In genomic region chr6:44047801-44048200, GRCh38 we compare ENCODE assay signal across 17 cellular contexts.
DNase-seq lines count a peak whose midpoint lies in the region; ATAC-seq and TF ChIP-seq lines count a peak whose summit lies in the region.
"Had no signal": no experiment of that assay in that cellular context is flagged by ENCODE, and none has a peak within 500 bp of the region (broad histone marks: within the 10 kb centered on the region; RNA-seq: fewer than 3 reads in every experiment).

No MANE protein-coding gene starts in this region.

- no peak overlapping the region for H3K4me3 ChIP-seq in BE2C (ENCODE audit: low read depth, low read length)
- no peak overlapping the region for H3K4me3 ChIP-seq in PC-9
- no peak overlapping the region for H3K4me3 ChIP-seq in lower lobe of right lung
- H3K4me3 ChIP-seq in spleen = no peak overlapping the region
- H3K4me3 ChIP-seq: SJSA1 had no signal

- H3K4me1 ChIP-seq in BE2C (peaks cover 37% of the 10 kb centered on the region), PC-9 (replicated peaks; ENCODE audit: insufficient read depth) (peaks cover 83% of the 10 kb centered on the region), lower lobe of right lung (peaks cover 8% of the 10 kb centered on the region), spleen (peaks cover 0 to 11% (median 6%) of the 10 kb centered on the region in 6 donors)

- intact Hi-C loops in PC-9 (cut with micrococcal nuclease; ENCODE audit: unreplicated experiment) (no loop called here), lower lobe of right lung (cut with DNase I) (no loop called here), spleen (cut with DNase I; ENCODE audit: low total_unique reads) (no loop called here)

- no peak for ATAC-seq in lower lobe of right lung

- H3K79me2 ChIP-seq in PC-9 (ENCODE audit: low read depth) = 0 out of 2 replicates have a peak, but pooled peaks cover 7% of the 10 kb centered on the region

- H3K4me2 ChIP-seq in PC-9 = peak overlapping the region; percentile 27

- H2AFZ ChIP-seq in PC-9 = no peak overlapping the region

- TF ChIP-seq CTCF in BE2C (IDR thresholded peaks at IDR 0.05; ENCODE audit: low read depth, low read length) (no peak), PC-9 (conservative IDR thresholded peaks at IDR 0.05) (no peak), lower lobe of right lung (IDR thresholded peaks at IDR 0.05) (no peak), spleen (IDR thresholded peaks at IDR 0.05 in 8 of 11, conservative IDR thresholded peaks at IDR 0.05 in 3 of 11) (no peak)

- DNase-seq in BE2C (peak; percentile 3), PC-9 (no peak), lower lobe of right lung (peak; percentile 14), spleen (peak; percentile 47), NCI-H524 (lab: John Stamatoyannopoulos, UW) (no peak), NCI-H226 (no peak), SW480 (ENCODE audit: low spot score) (no peak), Ammon's horn (ENCODE audit: low spot score) (no peak)
- DNase-seq: Calu3; CD4-positive, alpha-beta memory T cell; HFFc6; Karpas-422; MM.1S; NCI-H1092 treated with DMSO at 0.1 percent for 48 hours; NCI-H2081 treated with DMSO at 0.1 percent for 48 hours; NCI-H524 treated with DMSO at 0.1 percent for 48 hours had no signal

- BruUV-seq in PC-9 (replicated peaks; lab: Mats Ljungman, UMichigan) = no TSS peak

- TF ChIP-seq POLR2A in spleen (IDR thresholded peaks at IDR 0.05) = no peak

- H3F3A ChIP-seq in PC-9 (ENCODE audit: insufficient read depth, low read depth) = peaks cover 73% of the 10 kb centered on the region

- CTCF ChIA-PET in PC-9 (lab: Charles Lee) = no interaction called here

- 58 to 89% (median 78%) methylated on average over 3 of the region's 3 CpGs for WGBS in spleen, 5 donors

- H3K9me3 ChIP-seq in BE2C (no peaks in the 10 kb centered on the region), PC-9 (ENCODE audit: insufficient read depth, low read depth) (no peaks in the 10 kb centered on the region), lower lobe of right lung (no peaks in the 10 kb centered on the region), spleen (no peaks in the 10 kb centered on the region)
- H3K9me3 ChIP-seq: SJSA1 had no signal

- no peaks in the 10 kb centered on the region for H3K9me2 ChIP-seq in PC-9 (ENCODE audit: insufficient read depth)

- H3K36me3 ChIP-seq in BE2C (no peaks in the 10 kb centered on the region), PC-9 (ENCODE audit: low read depth) (no peaks in the 10 kb centered on the region), lower lobe of right lung (no peaks in the 10 kb centered on the region), spleen (no peaks in the 10 kb centered on the region)
- H3K36me3 ChIP-seq: SJSA1 had no signal

- H3K27ac ChIP-seq in PC-9 (peak overlapping the region; percentile 27; the same call in 1 of the 2 replicates), lower lobe of right lung (no peak overlapping the region), spleen (no peak overlapping the region)
- H3K27ac ChIP-seq: SJSA1 had no signal

- no peaks in the 10 kb centered on the region for H3K27me3 ChIP-seq in BE2C
- no peaks in the 10 kb centered on the region for H3K27me3 ChIP-seq in PC-9 (ENCODE audit: insufficient read depth, low read depth)
- no peaks in the 10 kb centered on the region for H3K27me3 ChIP-seq in lower lobe of right lung (ENCODE audit: low read depth)
- H3K27me3 ChIP-seq in spleen (replicated peaks in 1 of 7) = no peaks in the 10 kb centered on the region
- H3K27me3 ChIP-seq: SJSA1 had no signal

- POLR2A ChIA-PET in PC-9 (lab: Charles Lee; ENCODE audit: unreplicated experiment) = no interaction called here

- no peaks in the 10 kb centered on the region for H4K20me1 ChIP-seq in PC-9 (ENCODE audit: insufficient read depth)

Comparison
In these comparisons a context has a peak if more than half of its experiments do, and no peak if none do; other contexts are left out.
1. DNase-seq: peak in BE2C (single experiment), lower lobe of right lung (single experiment) and spleen (single experiment); none in PC-9 (0 of 2), NCI-H524 (0 of 2), NCI-H226 (single experiment), SW480 (single experiment) and Ammon's horn (single experiment).